8 cellular contexts compared by ENCODE assay signal in the genomic region with DNA sequence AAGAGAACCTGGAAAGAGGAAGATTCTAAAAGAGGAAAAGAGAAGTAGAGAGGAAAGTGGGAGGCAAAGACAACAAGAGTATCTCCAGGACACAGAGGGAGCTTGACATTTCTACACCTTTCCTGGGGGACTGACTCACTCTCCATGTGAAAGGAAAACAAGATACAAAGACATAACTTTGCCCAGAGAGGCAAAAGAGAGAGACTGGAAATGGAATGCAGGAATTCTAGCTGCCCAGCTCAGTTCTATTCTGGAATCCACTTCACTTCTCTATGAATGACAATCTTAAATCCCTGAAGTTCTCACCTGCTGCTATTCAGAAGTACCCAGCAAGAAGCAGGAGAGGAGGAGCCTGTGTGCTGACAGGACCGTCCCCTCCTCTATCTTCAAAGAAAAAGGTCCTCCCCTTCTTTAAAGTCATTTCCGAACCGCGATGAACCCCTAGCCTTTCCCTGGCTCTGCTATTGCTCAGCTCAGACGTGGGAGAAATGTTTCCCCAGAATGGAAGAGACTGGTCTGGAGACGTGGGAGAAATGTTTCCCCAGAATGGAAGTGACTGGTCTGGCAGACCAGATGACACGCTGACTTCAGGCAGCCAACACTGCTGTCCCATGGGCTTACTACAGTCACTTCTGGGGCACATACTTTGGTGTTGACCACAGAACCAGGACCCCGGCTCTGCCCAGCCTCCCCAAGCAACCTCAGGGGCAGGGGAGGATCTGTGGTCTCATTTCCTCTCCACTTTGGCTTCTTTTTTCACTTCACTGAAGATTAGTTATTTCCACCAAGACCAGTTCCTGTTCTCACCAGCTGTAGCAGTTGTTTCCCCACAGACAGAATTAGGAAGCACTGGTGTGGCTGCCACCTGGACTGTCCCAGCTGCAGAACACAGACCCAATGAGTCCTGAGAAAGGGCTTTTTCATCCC. TPM values are rescaled to one million over a fixed set of nuclear protein-coding genes. Genes with fewer than 3 reads are reported as not detected.
A peak's percentile ranks its signal among the peaks of the same experiment; 100 is the strongest.
DNase-seq lines count a peak whose midpoint lies in the region; ATAC-seq and TF ChIP-seq lines count a peak whose summit lies in the region.

No MANE protein-coding gene starts in this region.

- 27% methylated on average over 7 of the region's 8 CpGs for WGBS in mammary epithelial cell (ENCODE audit: low coverage, missing lambda C conversion rate)
- WGBS in stomach, 5 donors: 21 to 45% (median 38%) methylated on average over 8 of the region's 8 CpGs

- no peak for TF ChIP-seq EP300 in stomach (IDR thresholded peaks at IDR 0.05)

- peak overlapping the region; percentile 26 for H3K4me3 ChIP-seq in ACC112 (ENCODE audit: low read depth, low read length)
- no peak overlapping the region for H3K4me3 ChIP-seq in mammary epithelial cell (replicated peaks in 1 of 3; ENCODE audit: insufficient read depth in 1 of 3, low read depth in 2 of 3, low read length in 3 of 3)
- peak overlapping the region in 2 of 4 donors; percentile 5 to 7 for H3K4me3 ChIP-seq in stomach
- no peak overlapping the region for H3K4me3 ChIP-seq in BE2C (ENCODE audit: low read depth, low read length)

- DNase-seq in SIG-M5 (lab: John Stamatoyannopoulos, UW) (peak; percentile 66), mammary epithelial cell (peak; percentile 52), left colon (peak; percentile 21 to 37), stomach (no peak), BE2C (no peak)

- peak overlapping the region; percentile 46 for H3K4me2 ChIP-seq in mammary epithelial cell (ENCODE audit: insufficient read depth, low read depth, low read length)

- H4K20me1 ChIP-seq in mammary epithelial cell (ENCODE audit: insufficient read depth, low read length): no peaks in the 10 kb centered on the region

- BruUV-seq in mammary epithelial cell (replicated peaks; lab: Mats Ljungman, UMichigan): no TSS peak

- no peak for TF ChIP-seq POLR2A in stomach (IDR thresholded peaks at IDR 0.05)

- H3K4me1 ChIP-seq in ACC112 (ENCODE audit: control insufficient read depth, insufficient read depth, low read length, unreplicated experiment): peaks cover 47% of the 10 kb centered on the region
- H3K4me1 ChIP-seq in mammary epithelial cell (ENCODE audit: insufficient read depth, low read length): peaks cover 16% of the 10 kb centered on the region
- peaks cover 0 to 35% (median 25%) of the 10 kb centered on the region in 4 donors for H3K4me1 ChIP-seq in stomach
- peaks cover 6% of the 10 kb centered on the region for H3K4me1 ChIP-seq in BE2C

- intact Hi-C loops in mammary epithelial cell (cut with micrococcal nuclease) (no loop called here), left colon (cut with DNase I, micrococcal nuclease) (no loop called here), stomach (cut with DNase I; ENCODE audit: low total_unique reads) (no loop called here)

- H3K27ac ChIP-seq in ACC112 (ENCODE audit: low read depth, low read length) (peak overlapping the region; percentile 74), mammary epithelial cell (ENCODE audit: insufficient read depth, low read depth, low read length) (no peak overlapping the region), stomach (peak overlapping the region; percentile 42 to 76 (median 61))

- CTCF ChIA-PET in mammary epithelial cell (lab: Charles Lee; ENCODE audit: low non-redundant PET): no interaction called here

- no peak overlapping the region for H3K9ac ChIP-seq in mammary epithelial cell (ENCODE audit: insufficient read depth, low read length)

- TF ChIP-seq CTCF in mammary epithelial cell (conservative IDR thresholded peaks at IDR 0.05 in 1 of 2, IDR thresholded peaks at IDR 0.05 in 1 of 2; ENCODE audit: extremely low read depth in 1 of 2, insufficient read depth in 1 of 2, low read depth in 1 of 2, low read length in 2 of 2): no peak
- TF ChIP-seq CTCF in stomach (IDR thresholded peaks at IDR 0.05): no peak
- TF ChIP-seq CTCF in BE2C (IDR thresholded peaks at IDR 0.05; ENCODE audit: low read depth, low read length): no peak

- dilution Hi-C loops in mammary epithelial cell (cut with HindIII; ENCODE audit: low sequenced_read_pairs): no loop called here

- peaks cover 71% of the 10 kb centered on the region for H3K79me2 ChIP-seq in ACC112 (ENCODE audit: control insufficient read depth, insufficient read depth, low read length, unreplicated experiment)
- peaks cover 62% of the 10 kb centered on the region for H3K79me2 ChIP-seq in mammary epithelial cell (ENCODE audit: insufficient read depth, low read length)

- ATAC-seq in GM18909 (IDR thresholded peaks at IDR 0.05; ENCODE audit: poor library complexity, unreplicated experiment) (peak; percentile 85), HG03095 (IDR thresholded peaks at IDR 0.05; ENCODE audit: unreplicated experiment) (peak; percentile 56), left colon (peak; percentile 22)

- H3K9me3 ChIP-seq in mammary epithelial cell (replicated peaks; ENCODE audit: insufficient read depth, low read length) (no peaks in the 10 kb centered on the region), stomach (no peaks in the 10 kb centered on the region), BE2C (no peaks in the 10 kb centered on the region)

- H3K27me3 ChIP-seq in ACC112 (ENCODE audit: insufficient read depth, low read length) (no peaks in the 10 kb centered on the region), mammary epithelial cell (ENCODE audit: insufficient read depth, low read length) (no peaks in the 10 kb centered on the region), stomach (no peaks in the 10 kb centered on the region), BE2C (no peaks in the 10 kb centered on the region)

- no peaks in the 10 kb centered on the region for H3K36me3 ChIP-seq in ACC112 (ENCODE audit: insufficient read depth, low read length)
- H3K36me3 ChIP-seq in mammary epithelial cell (ENCODE audit: insufficient read depth, low read length): no peaks in the 10 kb centered on the region
- no peaks in the 10 kb centered on the region for H3K36me3 ChIP-seq in stomach
- H3K36me3 ChIP-seq in BE2C: no peaks in the 10 kb centered on the region

- in situ Hi-C loops in mammary epithelial cell (cut with MboI; ENCODE audit: low sequenced_read_pairs in 2 of 2): no loop called here

- no peak overlapping the region for H2AFZ ChIP-seq in ACC112 (ENCODE audit: low read length, unreplicated experiment)
- peak overlapping the region; percentile 60 for H2AFZ ChIP-seq in mammary epithelial cell (ENCODE audit: low read depth, low read length)

RNA-seq across cellular contexts. Expression of a gene that starts 8.3 kb away (rescaled TPM):
- total RNA-seq in mammary epithelial cell (10 to 100 TPM; 17.6 to 32.0 TPM), left colon (1 to 10 TPM; 2.9 to 8.0 TPM), stomach (10 to 100 TPM in 2 of 5 donors, 1 to 10 TPM in 3; 2.9 to 28.5 (median 9.6) TPM)
- polyA plus RNA-seq in mammary epithelial cell (10.7 TPM), stomach (1 to 10 TPM; 2.1 to 8.1 (median 5.2) TPM)
- polyA minus RNA-seq in mammary epithelial cell: 24.7 TPM
- 7.4 TPM for polyA plus RNA-seq in BE2C (2012; ENCODE audit: insufficient read depth, insufficient read length, low read depth)

RNA-seq across cellular contexts. Expression of a gene that starts 42.5 kb away (rescaled TPM):
- total RNA-seq in mammary epithelial cell: 100 to 1,000 TPM; 535 to 649 TPM
- polyA plus RNA-seq in mammary epithelial cell: 566 TPM
- polyA minus RNA-seq in mammary epithelial cell: 608 TPM
- 100 to 1,000 TPM; 880 to 918 TPM for total RNA-seq in left colon
- total RNA-seq in stomach: 100 to 1,000 TPM in 4 of 5 donors, 10 to 100 TPM in 1; 94.5 to 606 (median 420) TPM
- polyA plus RNA-seq in stomach: 100 to 1,000 TPM in 2 of 3 donors, 10 to 100 TPM in 1; 79.6 to 207 (median 160) TPM
- polyA plus RNA-seq in BE2C (2012; ENCODE audit: insufficient read depth, insufficient read length, low read depth): 228 TPM

Comparison
In these comparisons a context has a peak if more than half of its experiments do, and no peak if none do; other contexts are left out.
1. ATAC-seq: peak in every context shown above with its lines; median percentile 85 in GM18909; 56 in HG03095; 22 in left colon.
2. DNase-seq: peak in SIG-M5 (single experiment), mammary epithelial cell (single experiment) and left colon (2 of 2); none in stomach (single experiment) and BE2C (single experiment).